Comparison of ENCODE assay signal across 8 cellular contexts in the genomic region with DNA sequence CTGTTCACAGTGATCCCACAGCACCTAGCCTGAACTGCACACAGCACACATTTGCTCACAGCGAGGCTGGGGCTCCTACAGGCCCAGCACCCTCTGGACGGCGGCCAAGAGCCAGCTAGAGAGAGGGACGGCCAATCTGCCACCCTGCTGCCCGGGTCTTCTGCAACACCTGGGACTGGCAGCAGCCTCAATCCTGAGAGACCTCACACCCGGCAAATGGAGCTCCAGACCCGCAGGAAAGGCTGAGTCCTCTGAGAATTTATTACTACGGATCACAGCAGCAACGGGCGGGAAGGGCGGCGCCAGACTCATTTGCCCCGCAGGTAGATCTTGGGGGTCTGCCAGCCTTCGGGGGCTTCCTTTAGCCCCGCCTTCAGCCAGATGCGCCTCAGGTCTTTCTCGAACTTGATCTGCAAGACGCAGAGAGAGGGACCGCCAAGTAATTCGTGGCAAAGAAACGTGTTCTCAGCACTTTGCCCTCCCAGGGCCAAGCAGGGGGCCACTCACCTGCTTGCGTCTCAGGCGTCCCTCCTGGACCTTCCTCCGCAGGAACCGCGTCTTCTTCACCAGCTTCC. TPM values are rescaled to one million over a fixed set of nuclear protein-coding genes. Genes with fewer than 3 reads are reported as not detected.
DNase-seq lines count a peak whose midpoint lies in the region; ATAC-seq and TF ChIP-seq lines count a peak whose summit lies in the region.

No MANE protein-coding gene starts in this region.

- TF ChIP-seq CTCF in brain (conservative IDR thresholded peaks at IDR 0.05) (no peak), type B pancreatic cell (conservative IDR thresholded peaks at IDR 0.05) (no peak)

- no peaks in the 10 kb centered on the region for H3K36me3 Mint-ChIP-seq in activated naive CD4-positive, alpha-beta T cell treated with anti-CD3 and anti-CD28 coated beads, Interleukin-2, amount 50 U/mL, for 24 hours
- H3K36me3 Mint-ChIP-seq in brain (peaks cover 7% of the 10 kb centered on the region), memory B cell (no peaks in the 10 kb centered on the region), type B pancreatic cell (peaks cover 4% of the 10 kb centered on the region)

- no peak for ATAC-seq in memory B cell (ENCODE audit: low read depth)

- no peaks in the 10 kb centered on the region for H3K27me3 Mint-ChIP-seq in activated naive CD4-positive, alpha-beta T cell treated with anti-CD3 and anti-CD28 coated beads, Interleukin-2, amount 50 U/mL, for 24 hours
- H3K27me3 Mint-ChIP-seq in brain (no peaks in the 10 kb centered on the region), memory B cell (no peaks in the 10 kb centered on the region), type B pancreatic cell (peaks cover 3% of the 10 kb centered on the region)

- H3K4me3 Mint-ChIP-seq in activated naive CD4-positive, alpha-beta T cell treated with anti-CD3 and anti-CD28 coated beads, Interleukin-2, amount 50 U/mL, for 24 hours = peak overlapping the region; percentile 93
- peak overlapping the region; percentile 88 to 95 (median 89) for H3K4me3 Mint-ChIP-seq in brain
- peak overlapping the region; percentile 83 for H3K4me3 Mint-ChIP-seq in memory B cell
- H3K4me3 Mint-ChIP-seq in type B pancreatic cell = peak overlapping the region; percentile 97

- H3K9me3 Mint-ChIP-seq in activated naive CD4-positive, alpha-beta T cell treated with anti-CD3 and anti-CD28 coated beads, Interleukin-2, amount 50 U/mL, for 24 hours = no peaks in the 10 kb centered on the region
- H3K9me3 Mint-ChIP-seq in brain = no peaks in the 10 kb centered on the region
- H3K9me3 Mint-ChIP-seq in memory B cell = no peaks in the 10 kb centered on the region
- H3K9me3 Mint-ChIP-seq in type B pancreatic cell = no peaks in the 10 kb centered on the region

- no peak for DNase-seq in activated naive CD4-positive, alpha-beta T cell treated with anti-CD3 and anti-CD28 coated beads, Interleukin-2, amount 50 U/mL, for 16 hours
- no peak for DNase-seq in memory B cell (ENCODE audit: low spot score in 2 of 2)
- no peak for DNase-seq in type B pancreatic cell (ENCODE audit: extremely low spot score, unreplicated experiment)
- no peak for DNase-seq in NCI-H2196 (lab: John Stamatoyannopoulos, UW; ENCODE audit: unreplicated experiment)
- DNase-seq in stimulated activated CD4-positive, alpha-beta T cell treated with anti-CD3 and anti-CD28 coated beads, Interleukin-1b, Interleukin-23, amount 100 ng/mL, for 48 hours = no peak
- no peak for DNase-seq in EL

- peaks cover 17% of the 10 kb centered on the region for H3K4me1 Mint-ChIP-seq in activated naive CD4-positive, alpha-beta T cell treated with anti-CD3 and anti-CD28 coated beads, Interleukin-2, amount 50 U/mL, for 24 hours
- H3K4me1 Mint-ChIP-seq in brain (peaks cover 27% of the 10 kb centered on the region), memory B cell (peaks cover 5% of the 10 kb centered on the region), type B pancreatic cell (ENCODE audit: unreplicated experiment) (peaks cover 4% of the 10 kb centered on the region)

- H3K27ac Mint-ChIP-seq in activated naive CD4-positive, alpha-beta T cell treated with anti-CD3 and anti-CD28 coated beads, Interleukin-2, amount 50 U/mL, for 24 hours = no peak overlapping the region
- peak overlapping the region in 3 of 5 experiments; percentile 36 to 60 (median 38) for H3K27ac Mint-ChIP-seq in brain
- no peak overlapping the region for H3K27ac Mint-ChIP-seq in memory B cell
- H3K27ac Mint-ChIP-seq in type B pancreatic cell = no peak overlapping the region

RNA-seq across cellular contexts. Expression of a gene that starts 1.4 kb away (rescaled TPM):
- 217 TPM for polyA plus RNA-seq in brain (ENCODE audit: insufficient read depth, low read depth, low replicate concordance)
- 122 and 143 TPM in 2 replicates for total RNA-seq in type B pancreatic cell (ENCODE audit: low replicate concordance)

RNA-seq across cellular contexts. Expression of a gene that starts 15.2 kb away (rescaled TPM):
- polyA plus RNA-seq in brain (ENCODE audit: insufficient read depth, low read depth, low replicate concordance) = 10.2 TPM
- total RNA-seq in type B pancreatic cell (ENCODE audit: low replicate concordance) = 17.6 and 78.1 TPM in 2 replicates

RNA-seq across cellular contexts. Expression of a gene that starts 24.4 kb away (rescaled TPM):
- 61.7 TPM for polyA plus RNA-seq in brain (ENCODE audit: insufficient read depth, low read depth, low replicate concordance)
- 62.8 and 63.5 TPM in 2 replicates for total RNA-seq in type B pancreatic cell (ENCODE audit: low replicate concordance)

RNA-seq across cellular contexts. Expression of a gene that starts 25.6 kb away (rescaled TPM):
- 19.4 TPM for polyA plus RNA-seq in brain (ENCODE audit: insufficient read depth, low read depth, low replicate concordance)
- 194 and 298 TPM in 2 replicates for total RNA-seq in type B pancreatic cell (ENCODE audit: low replicate concordance)

RNA-seq across cellular contexts. Expression of a gene that starts 33.5 kb away (rescaled TPM):
- polyA plus RNA-seq in brain (ENCODE audit: insufficient read depth, low read depth, low replicate concordance) = 152 TPM
- 98.9 and 108 TPM in 2 replicates for total RNA-seq in type B pancreatic cell (ENCODE audit: low replicate concordance)

Comparison
In these comparisons a context has a peak if more than half of its experiments do, and no peak if none do; other contexts are left out.
1. H3K27ac Mint-ChIP-seq: peak in brain (3 of 5); none in activated naive CD4-positive, alpha-beta T cell treated with anti-CD3 and anti-CD28 coated beads, Interleukin-2, amount 50 U/mL, for 24 hours (single experiment), memory B cell (single experiment) and type B pancreatic cell (single experiment).
2. Peak in every context shown above with its lines, with median percentiles within 50 percentile points of each other: H3K4me3 Mint-ChIP-seq.